In genomic region chr7:95753440-95753839, GRCh38 we compare ENCODE assay signal across 8 cellular contexts. TPM values are rescaled to one million over a fixed set of nuclear protein-coding genes. Genes with fewer than 3 reads are reported as not detected.
"Had no signal": no experiment of that assay in that cellular context is flagged by ENCODE, and none has a peak within 500 bp of the region (broad histone marks: within the 10 kb centered on the region; RNA-seq: fewer than 3 reads in every experiment).

No MANE protein-coding gene starts in this region.

- DNase-seq: GDM1, GF-D8 had no signal

- H3K4me3 ChIP-seq: GM12878 had no signal

- FAIRE-seq: G401.6, GM12878, GM12891, GM12892, GM18507 had no signal

- ATAC-seq: GM12878 had no signal

RNA-seq across cellular contexts. Expression of gene DYNC1I1, which starts 18.9 kb away (rescaled TPM):
- total RNA-seq: G401 had no signal
